12 cellular contexts compared by ENCODE assay signal in the genomic region with DNA sequence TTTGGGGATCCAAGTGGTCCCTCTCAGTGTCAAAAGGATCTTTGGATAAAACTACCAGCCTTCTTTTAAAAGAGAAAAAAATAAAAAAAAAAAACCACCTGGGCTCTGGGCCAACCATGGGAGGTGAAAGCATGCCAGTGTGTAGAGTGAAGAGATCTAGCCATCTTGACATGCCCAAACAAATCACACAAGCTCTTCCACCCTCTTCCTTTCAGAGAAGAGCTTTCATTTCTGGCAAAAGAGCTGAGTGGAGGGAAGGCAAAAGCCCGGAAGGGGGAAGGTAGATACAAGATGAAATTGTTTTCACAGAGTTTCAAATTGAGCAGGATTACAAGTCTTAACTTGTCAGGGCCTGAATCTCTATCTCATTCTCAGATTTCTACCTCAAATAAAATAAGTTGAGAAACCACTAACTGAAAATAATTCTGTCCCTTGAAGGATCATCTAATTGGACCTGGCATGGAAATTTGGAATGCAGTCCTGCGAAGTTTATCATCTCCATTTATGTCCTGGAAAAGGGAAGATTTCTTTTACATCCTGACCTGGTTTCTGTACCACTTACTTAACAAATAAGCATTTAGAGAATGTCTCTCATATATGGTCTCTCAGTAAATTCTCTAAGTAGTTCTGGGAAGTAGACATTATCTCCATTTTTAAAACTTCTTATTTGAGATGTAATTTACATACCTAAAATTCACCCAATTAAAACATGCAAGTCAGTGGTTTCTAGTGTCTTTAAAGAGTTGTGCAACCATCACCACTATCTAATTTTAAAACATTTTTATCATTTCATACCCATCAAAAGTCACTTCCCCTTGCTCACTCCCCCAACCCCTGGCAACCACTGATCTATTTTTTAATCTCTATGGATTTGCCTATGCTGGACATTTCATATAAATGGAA.
DNase-seq lines count a peak whose midpoint lies in the region; ATAC-seq and TF ChIP-seq lines count a peak whose summit lies in the region.
"Had no signal": no experiment of that assay in that cellular context is flagged by ENCODE, and none has a peak within 500 bp of the region (broad histone marks: within the 10 kb centered on the region; RNA-seq: fewer than 3 reads in every experiment).

No MANE protein-coding gene starts in this region.

- H3K4me2 ChIP-seq in neuronal stem cell (ENCODE audit: insufficient read depth, low read length, poor library complexity, severe bottlenecking), result no peak overlapping the region

- no CpG with 5 or more reads among the region's 2 CpGs for WGBS in neuronal stem cell (ENCODE audit: extremely low coverage in 2 of 2, insufficient read length in 2 of 2, insufficient replicate concordance in 1 of 2), 2 donors

- no peaks in the 10 kb centered on the region for H3K27me3 Mint-ChIP-seq in MCF 10A (ENCODE audit: insufficient read depth, unreplicated experiment)
- H3K27me3 Mint-ChIP-seq: T-helper 17 cell had no signal

- H3K36me3 ChIP-seq in neuronal stem cell (replicated peaks in 1 of 2; ENCODE audit: control insufficient read depth in 2 of 2, insufficient read depth in 2 of 2, low read length in 2 of 2), result peaks cover 0 to 11% of the 10 kb centered on the region in 2 donors
- H3K36me3 ChIP-seq: thoracic aorta had no signal

- H2BK12ac ChIP-seq in neuronal stem cell (ENCODE audit: low read length), result no peak overlapping the region

- H3K4me1 Mint-ChIP-seq in MCF 10A (ENCODE audit: insufficient read depth, unreplicated experiment), result peaks cover 28% of the 10 kb centered on the region

- TF ChIP-seq CTCF in MCF 10A (IDR thresholded peaks at IDR 0.05; ENCODE audit: unreplicated experiment), result no peak

- intact Hi-C loops in MCF 10A (cut with micrococcal nuclease), result no loop called here

- ATAC-seq in HG03196 (IDR thresholded peaks at IDR 0.05; ENCODE audit: unreplicated experiment) (no peak), HG02610 (IDR thresholded peaks at IDR 0.05; ENCODE audit: unreplicated experiment) (no peak)
- ATAC-seq: T-helper 17 cell had no signal

- H3K9ac ChIP-seq in neuronal stem cell (ENCODE audit: low read depth, low read length, poor library complexity), result no peak overlapping the region

- POLR2A ChIA-PET in MCF 10A (lab: Yijun Ruan, JAX), result interaction anchor here (0.6 to 3.8 kb wide), 22 partner anchors 8 to 853 kb away, joined by 3 to 46 read pairs (median 4); a partner anchor contains a TSS

- H3K27ac ChIP-seq in neuronal stem cell (replicated peaks; ENCODE audit: low read length), result peak overlapping the region; percentile 22
- H3K27ac ChIP-seq: thoracic aorta had no signal

- H3K4me3 ChIP-seq in neuronal stem cell (ENCODE audit: low read length in 2 of 2), result no peak overlapping the region
- H3K4me3 ChIP-seq: thoracic aorta had no signal

- H3K23ac ChIP-seq in neuronal stem cell (ENCODE audit: low read depth, low read length, poor library complexity), result no peak overlapping the region

- H3K18ac ChIP-seq in neuronal stem cell (ENCODE audit: low read length), result no peak overlapping the region

- H2BK5ac ChIP-seq in neuronal stem cell (ENCODE audit: low read length), result no peak overlapping the region

- H3K14ac ChIP-seq in neuronal stem cell (ENCODE audit: low read length), result no peak overlapping the region

- H3K4me3 Mint-ChIP-seq in MCF 10A (ENCODE audit: unreplicated experiment), result no peak overlapping the region
- H3K4me3 Mint-ChIP-seq: T-helper 17 cell had no signal

- no peaks in the 10 kb centered on the region for H3K27me3 ChIP-seq in neuronal stem cell (ENCODE audit: control insufficient read depth in 3 of 3, insufficient read depth in 3 of 3, low read depth in 1 of 3, low read length in 3 of 3)

- BruUV-seq in MCF 10A (replicated peaks; lab: Mats Ljungman, UMichigan), result TSS peak; percentile 79

- no peak overlapping the region for H2BK120ac ChIP-seq in neuronal stem cell (ENCODE audit: low read depth, low read length)

- H4K91ac ChIP-seq in neuronal stem cell (ENCODE audit: low read depth, low read length, poor library complexity), result no peak overlapping the region

- peak overlapping the region; percentile 94 for H3K27ac Mint-ChIP-seq in MCF 10A (ENCODE audit: low read depth, unreplicated experiment)
- H3K27ac Mint-ChIP-seq: activated T-helper 2 cell treated with anti-CD3 and anti-CD28 coated beads, Interferon-gamma antibody, Interleukin-2, Interleukin-4, amounts not matched to agents 10 μg/mL and 5 μg/mL and 100 μg/mL, durations not matched to agents 14 hours and 24 hours and 36 hours; T-helper 17 cell had no signal

- no peak overlapping the region for H2BK15ac ChIP-seq in neuronal stem cell (ENCODE audit: low read length)

- CTCF ChIA-PET in MCF 10A (lab: Yijun Ruan, JAX), result interaction anchor here (1.1 kb wide), 1 partner anchor 21 kb away, joined by 6 read pairs; no protein-coding TSS in a partner anchor

- peaks cover 0 to 9% of the 10 kb centered on the region in 2 donors for H3K9me3 ChIP-seq in neuronal stem cell (replicated peaks in 1 of 2; ENCODE audit: control insufficient read depth in 2 of 2, insufficient read depth in 1 of 2, low read depth in 1 of 2, low read length in 2 of 2)
- H3K9me3 ChIP-seq: thoracic aorta had no signal

- no peaks in the 10 kb centered on the region for H3K4me1 ChIP-seq in neuronal stem cell (ENCODE audit: control insufficient read depth in 2 of 2, insufficient read depth in 1 of 2, low read depth in 1 of 2, low read length in 2 of 2)

- no peak overlapping the region for H2AFZ ChIP-seq in neuronal stem cell (ENCODE audit: low read length)

- no peaks in the 10 kb centered on the region for H3K9me3 Mint-ChIP-seq in MCF 10A (ENCODE audit: unreplicated experiment)
- H3K9me3 Mint-ChIP-seq: activated T-helper 2 cell treated with anti-CD3 and anti-CD28 coated beads, Interferon-gamma antibody, Interleukin-2, Interleukin-4, amounts not matched to agents 10 μg/mL and 5 μg/mL and 100 μg/mL, durations not matched to agents 14 hours and 24 hours and 36 hours had no signal

- peak; percentile 29 for DNase-seq in EL
- peak; percentile 86 for DNase-seq in NCI-H1105 treated with DMSO at 0.1 percent for 48 hours (lab: John Stamatoyannopoulos, UW)
- peak; percentile 95 for DNase-seq in MCF 10A (ENCODE audit: unreplicated experiment)
- no peak for DNase-seq in neuronal stem cell (ENCODE audit: low spot score)
- DNase-seq in ecto neural progenitor cell (ENCODE audit: low spot score), result no peak
- DNase-seq in pons (ENCODE audit: low spot score), result no peak
- DNase-seq: DMS53, T-helper 17 cell had no signal

- peaks cover 19% of the 10 kb centered on the region for H3K36me3 Mint-ChIP-seq in MCF 10A (ENCODE audit: insufficient read depth, unreplicated experiment)

- no peak overlapping the region for H2AK5ac ChIP-seq in neuronal stem cell (ENCODE audit: low read depth, low read length)

- H4K8ac ChIP-seq in neuronal stem cell (ENCODE audit: low read depth, low read length), result no peak overlapping the region

- H3K79me1 ChIP-seq in neuronal stem cell (ENCODE audit: low read depth, low read length), result no peaks in the 10 kb centered on the region

- H3K4ac ChIP-seq in neuronal stem cell (ENCODE audit: low read length), result no peak overlapping the region

Comparison
In these comparisons a context has a peak if more than half of its experiments do, and no peak if none do; other contexts are left out.
1. DNase-seq: peak in EL (single experiment), NCI-H1105 treated with DMSO at 0.1 percent for 48 hours (single experiment) and MCF 10A (single experiment); none in neuronal stem cell (single experiment), ecto neural progenitor cell (single experiment) and pons (single experiment).